7 cellular contexts compared by ENCODE assay signal in genomic region chr19:47247308-47247990, GRCh38. TPM values are rescaled to one million over a fixed set of nuclear protein-coding genes. Genes with fewer than 3 reads are reported as not detected.
A peak's percentile ranks its signal among the peaks of the same experiment; 100 is the strongest.
DNase-seq lines count a peak whose midpoint lies in the region; ATAC-seq and TF ChIP-seq lines count a peak whose summit lies in the region.

No MANE protein-coding gene starts in this region.

- TF ChIP-seq CTCF in GM12801 (IDR thresholded peaks at IDR 0.05; ENCODE audit: extremely low read depth, insufficient read length) (peak; percentile 23), left lung (IDR thresholded peaks at IDR 0.05) (peak; percentile 89 to 91)

- H3K4me1 ChIP-seq in left lung, result peaks cover 2 to 33% of the 10 kb centered on the region in 2 donors

- H3K4me3 ChIP-seq in left lung, result no peak overlapping the region

- no peaks in the 10 kb centered on the region for H3K9me3 ChIP-seq in left lung

- ATAC-seq in left lung (peak; percentile 39), HG03097 (IDR thresholded peaks at IDR 0.05; ENCODE audit: low FRiP score, unreplicated experiment) (no peak)

- no peaks in the 10 kb centered on the region for H3K36me3 ChIP-seq in left lung

- DNase-seq in NCI-H1694 (lab: John Stamatoyannopoulos, UW) (peak; percentile 50), caudate nucleus (lab: John Stamatoyannopoulos, UW) (peak in 47 of 61 donors; percentile 3 to 72 (median 43)), left lung (peak; percentile 75 to 95)
- DNase-seq in activated CD4-positive, CD25-positive, alpha-beta regulatory T cell treated with anti-CD3 and anti-CD28 coated beads, Interleukin-2, amount 50 U/mL, for 72 hours, result peak; percentile 86
- DNase-seq in stimulated activated CD4-positive, alpha-beta T cell treated with anti-CD3 and anti-CD28 coated beads, TNF-alpha, amount 100 ng/mL, for 1 hour (ENCODE audit: low read depth in 3 of 3, low spot score in 1 of 3), result peak in 2 of 3 donors; percentile 57 to 80

- no peak overlapping the region for H3K27ac ChIP-seq in caudate nucleus (ENCODE audit: low read depth, low read length)
- no peak overlapping the region for H3K27ac ChIP-seq in left lung

- intact Hi-C loops in left lung (cut with DNase I), result loop anchor here in 1 of 2 donors (5.0 kb wide), 1 partner anchor 40 kb away; no protein-coding TSS in a partner anchor

- peaks cover 0 to 9% of the 10 kb centered on the region in 2 donors for H3K27me3 ChIP-seq in left lung

RNA-seq across cellular contexts. Expression of gene CCDC9, which starts 8.9 kb away (rescaled TPM):
- 10 to 100 TPM; 28.2 to 28.9 TPM for total RNA-seq in left lung

RNA-seq across cellular contexts. Expression of gene BBC3, which starts 16.4 kb away (rescaled TPM):
- 10 to 100 TPM in 1 of 2 donors, 1 to 10 TPM in 1; 8.7 to 13.8 TPM for total RNA-seq in left lung

RNA-seq across cellular contexts. Expression of gene INAFM1, which starts 27.2 kb away (rescaled TPM):
- total RNA-seq in left lung, result 10 to 100 TPM; 22.1 to 22.2 TPM
